Comparison of ENCODE assay signal across 1 cellular context in genomic region chr4:5024673-5025072, GRCh38.
TF ChIP-seq lines count a peak whose summit lies in the region.

No MANE protein-coding gene starts in this region.

TF ChIP-seq in GM23338, 12 proteins besides CTCF, POLR2A, EP300 and RAD21:
- TF ChIP-seq CREB1 (CRISPR knock-in tag; IDR thresholded peaks at IDR 0.05; ENCODE audit: low read depth) (no peak), STAT1 (IDR thresholded peaks at IDR 0.05; ENCODE audit: unreplicated experiment) (no peak), ZNF331 (CRISPR knock-in tag; IDR thresholded peaks at IDR 0.05; ENCODE audit: low read depth) (no peak), ZNF462 (CRISPR knock-in tag; IDR thresholded peaks at IDR 0.05) (no peak), ZNF114 (CRISPR knock-in tag; IDR thresholded peaks at IDR 0.05) (no peak), EZH2phosphoT487 (IDR thresholded peaks at IDR 0.05; ENCODE audit: unreplicated experiment) (no peak), EZH2 (IDR thresholded peaks at IDR 0.05; ENCODE audit: low read depth, unreplicated experiment) (no peak), REST (IDR thresholded peaks at IDR 0.05; ENCODE audit: unreplicated experiment) (no peak), ETS1 (IDR thresholded peaks at IDR 0.05) (no peak), NANOG (IDR thresholded peaks at IDR 0.05; ENCODE audit: borderline replicate concordance) (no peak), POLR2AphosphoS5 (IDR thresholded peaks at IDR 0.05; ENCODE audit: low read depth) (no peak), JUNB (IDR thresholded peaks at IDR 0.05; ENCODE audit: unreplicated experiment) (no peak)
